ENCODE assay signal across 9 cellular contexts in the genomic region with DNA sequence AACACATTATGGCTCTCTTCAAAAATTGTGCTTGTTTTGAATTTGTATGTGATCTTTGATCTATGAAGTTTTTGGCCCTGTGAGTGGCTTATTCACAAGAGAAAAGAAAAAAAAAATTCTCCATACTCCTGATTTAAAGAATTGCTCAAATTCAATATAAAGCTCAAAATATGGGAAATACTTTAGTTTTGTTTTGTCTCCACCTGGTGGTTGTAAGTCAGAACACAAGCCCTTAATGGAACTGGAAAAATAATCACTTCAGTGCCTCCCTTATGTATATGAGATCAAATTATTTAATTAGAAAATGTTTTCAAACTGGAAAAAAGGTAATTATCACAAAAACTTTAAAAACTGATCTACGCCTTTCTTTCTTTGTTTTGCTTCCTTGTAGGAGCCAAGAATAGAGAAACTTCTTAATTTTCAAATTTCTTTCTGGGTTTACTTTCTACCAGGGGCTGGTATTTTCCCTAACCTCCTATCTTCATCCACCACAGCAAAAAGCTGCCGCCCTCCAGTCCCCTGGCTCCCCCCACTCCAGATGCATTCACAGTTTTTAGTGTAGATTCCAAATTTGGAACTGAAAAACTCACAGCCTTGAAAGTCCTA. TPM values are rescaled to one million over a fixed set of nuclear protein-coding genes. Genes with fewer than 3 reads are reported as not detected.
DNase-seq lines count a peak whose midpoint lies in the region; ATAC-seq and TF ChIP-seq lines count a peak whose summit lies in the region.
"Had no signal": no experiment of that assay in that cellular context is flagged by ENCODE, and none has a peak within 500 bp of the region (broad histone marks: within the 10 kb centered on the region; RNA-seq: fewer than 3 reads in every experiment).

No MANE protein-coding gene starts in this region.

- under 1% methylated on average over 2 of the region's 2 CpGs for WGBS in right cardiac atrium
- WGBS in prostate gland: 1% methylated on average over 2 of the region's 2 CpGs

- H3K4me3 ChIP-seq in cardiac muscle cell (no peak overlapping the region), right cardiac atrium (ENCODE audit: low read length) (no peak overlapping the region), foreskin fibroblast (ENCODE audit: low read depth in 1 of 2, low read length in 2 of 2) (no peak overlapping the region), prostate gland (no peak overlapping the region)

- no peak for TF ChIP-seq POLR2A in prostate gland (IDR thresholded peaks at IDR 0.05)

- H3K27ac Mint-ChIP-seq in T-helper 17 cell: no peak overlapping the region
- H3K27ac Mint-ChIP-seq in activated naive CD8-positive, alpha-beta T cell treated with anti-CD3 and anti-CD28 coated beads, Interleukin-2, amount 50 U/mL, for 24 hours: no peak overlapping the region

- H3K4me1 ChIP-seq in cardiac muscle cell (ENCODE audit: low read depth) (peaks cover 8% of the 10 kb centered on the region), right cardiac atrium (ENCODE audit: control insufficient read depth, insufficient read depth, low read length) (no peaks in the 10 kb centered on the region), prostate gland (replicated peaks) (no peaks in the 10 kb centered on the region)

- H3K36me3 ChIP-seq in cardiac muscle cell (no peaks in the 10 kb centered on the region), prostate gland (no peaks in the 10 kb centered on the region)

- no peaks in the 10 kb centered on the region for H3K9me3 Mint-ChIP-seq in activated naive CD8-positive, alpha-beta T cell treated with anti-CD3 and anti-CD28 coated beads, Interleukin-2, amount 50 U/mL, for 24 hours
- H3K9me3 Mint-ChIP-seq: central memory CD8-positive, alpha-beta T cell had no signal

- intact Hi-C loops in right cardiac atrium (cut with DNase I): loop anchor here (5.0 to 10.0 kb wide), 5 partner anchors 83 to 531 kb away; no protein-coding TSS in a partner anchor
- intact Hi-C loops in prostate gland (cut with DNase I): loop anchor here (2.0 to 10.0 kb wide), 4 partner anchors 85 to 531 kb away; no protein-coding TSS in a partner anchor

- H3K27ac ChIP-seq in cardiac muscle cell: no peak overlapping the region
- no peak overlapping the region for H3K27ac ChIP-seq in right cardiac atrium (ENCODE audit: low read length)
- no peak overlapping the region for H3K27ac ChIP-seq in prostate gland

- H3K9me3 ChIP-seq in cardiac muscle cell (ENCODE audit: low read depth) (no peaks in the 10 kb centered on the region), right cardiac atrium (ENCODE audit: control insufficient read depth, low read length) (no peaks in the 10 kb centered on the region), T-helper 17 cell (ENCODE audit: control insufficient read depth, low read length, poor library complexity, severe bottlenecking) (no peaks in the 10 kb centered on the region), prostate gland (no peaks in the 10 kb centered on the region)

- DNase-seq in cardiac muscle cell (ENCODE audit: low read depth in 1 of 2, low spot score in 1 of 2) (peak; percentile 54 to 71), right cardiac atrium (no peak), NCI-H1417 treated with DMSO at 0.1 percent for 48 hours (lab: John Stamatoyannopoulos, UW) (peak; percentile 4), T-helper 17 cell (no peak), foreskin fibroblast (peak; percentile 20 to 72), prostate gland (ENCODE audit: low spot score) (no peak), C1 segment of cervical spinal cord (lab: John Stamatoyannopoulos, UW) (no peak)
- DNase-seq in activated naive CD8-positive, alpha-beta T cell treated with anti-CD3 and anti-CD28 coated beads, Interleukin-2, amount 50 U/mL, for 24 hours: no peak

- no peaks in the 10 kb centered on the region for H3K36me3 Mint-ChIP-seq in T-helper 17 cell (ENCODE audit: low read depth)
- no peaks in the 10 kb centered on the region for H3K36me3 Mint-ChIP-seq in activated naive CD8-positive, alpha-beta T cell treated with anti-CD3 and anti-CD28 coated beads, Interleukin-2, amount 50 U/mL, for 24 hours (ENCODE audit: low read depth)

- peaks cover 6% of the 10 kb centered on the region for H3K27me3 Mint-ChIP-seq in T-helper 17 cell
- peaks cover 2% of the 10 kb centered on the region for H3K27me3 Mint-ChIP-seq in activated naive CD8-positive, alpha-beta T cell treated with anti-CD3 and anti-CD28 coated beads, Interleukin-2, amount 50 U/mL, for 24 hours
- H3K27me3 Mint-ChIP-seq: central memory CD8-positive, alpha-beta T cell had no signal

- ATAC-seq in right cardiac atrium (no peak), T-helper 17 cell (peak; percentile 54)
- ATAC-seq in activated naive CD8-positive, alpha-beta T cell treated with anti-CD3 and anti-CD28 coated beads, Interleukin-2, amount 50 U/mL, for 24 hours: no peak

- no peaks in the 10 kb centered on the region for H3K27me3 ChIP-seq in cardiac muscle cell
- H3K27me3 ChIP-seq in right cardiac atrium (ENCODE audit: control insufficient read depth, insufficient read depth): no peaks in the 10 kb centered on the region
- H3K27me3 ChIP-seq in prostate gland (replicated peaks; ENCODE audit: insufficient read depth): no peaks in the 10 kb centered on the region

- no peak overlapping the region for H3K4me3 Mint-ChIP-seq in T-helper 17 cell
- H3K4me3 Mint-ChIP-seq in activated naive CD8-positive, alpha-beta T cell treated with anti-CD3 and anti-CD28 coated beads, Interleukin-2, amount 50 U/mL, for 24 hours: no peak overlapping the region
- H3K4me3 Mint-ChIP-seq: central memory CD8-positive, alpha-beta T cell had no signal

- H3K4me1 Mint-ChIP-seq in T-helper 17 cell: peaks cover 2% of the 10 kb centered on the region
- H3K4me1 Mint-ChIP-seq in activated naive CD8-positive, alpha-beta T cell treated with anti-CD3 and anti-CD28 coated beads, Interleukin-2, amount 50 U/mL, for 24 hours: no peaks in the 10 kb centered on the region
- H3K4me1 Mint-ChIP-seq: central memory CD8-positive, alpha-beta T cell had no signal

- peak; percentile 57 for TF ChIP-seq CTCF in cardiac muscle cell (IDR thresholded peaks at IDR 0.05; ENCODE audit: low read depth, low read length)
- peak; percentile 61 for TF ChIP-seq CTCF in foreskin fibroblast (IDR thresholded peaks at IDR 0.05; ENCODE audit: low read depth, low read length)
- TF ChIP-seq CTCF in prostate gland (IDR thresholded peaks at IDR 0.05): peak; percentile 37 to 93 (median 88)

RNA-seq across cellular contexts. Expression of a gene that starts 50.6 kb away (rescaled TPM):
- 208 and 252 TPM in 2 replicates for total RNA-seq in cardiac muscle cell
- 73.4 and 76.0 TPM in 2 replicates for polyA plus RNA-seq in cardiac muscle cell
- 10 to 100 TPM; 35.2 to 41.3 (median 37.4) TPM for total RNA-seq in right cardiac atrium
- polyA plus RNA-seq in right cardiac atrium: 24.8 TPM
- 100 to 1,000 TPM; 106 to 119 TPM for total RNA-seq in T-helper 17 cell
- 100 to 1,000 TPM; 304 to 473 TPM for total RNA-seq in prostate gland

RNA-seq across cellular contexts. Expression of a gene that starts 50.9 kb away (rescaled TPM):
- 49.5 and 59.5 TPM in 2 replicates for total RNA-seq in cardiac muscle cell
- polyA plus RNA-seq in cardiac muscle cell: 40.5 and 48.6 TPM in 2 replicates
- 10 to 100 TPM; 66.9 to 77.1 (median 69.2) TPM for total RNA-seq in right cardiac atrium
- 51.7 TPM for polyA plus RNA-seq in right cardiac atrium
- total RNA-seq in T-helper 17 cell: 100 to 1,000 TPM; 132 to 144 TPM
- total RNA-seq in prostate gland: 100 to 1,000 TPM in 1 of 2 donors, 10 to 100 TPM in 1; 71.9 to 141 TPM

Comparison
In these comparisons a context has a peak if more than half of its experiments do, and no peak if none do; other contexts are left out.
1. DNase-seq: peak in cardiac muscle cell (2 of 2), NCI-H1417 treated with DMSO at 0.1 percent for 48 hours (single experiment) and foreskin fibroblast (2 of 2); none in right cardiac atrium (0 of 3), T-helper 17 cell (0 of 3), prostate gland (single experiment), C1 segment of cervical spinal cord (0 of 14) and activated naive CD8-positive, alpha-beta T cell treated with anti-CD3 and anti-CD28 coated beads, Interleukin-2, amount 50 U/mL, for 24 hours (single experiment).
2. Peak in every context shown above with its lines, with median percentiles within 50 percentile points of each other: CTCF ChIP-seq.